Comparison of ENCODE assay signal across 13 cellular contexts in the genomic region with DNA sequence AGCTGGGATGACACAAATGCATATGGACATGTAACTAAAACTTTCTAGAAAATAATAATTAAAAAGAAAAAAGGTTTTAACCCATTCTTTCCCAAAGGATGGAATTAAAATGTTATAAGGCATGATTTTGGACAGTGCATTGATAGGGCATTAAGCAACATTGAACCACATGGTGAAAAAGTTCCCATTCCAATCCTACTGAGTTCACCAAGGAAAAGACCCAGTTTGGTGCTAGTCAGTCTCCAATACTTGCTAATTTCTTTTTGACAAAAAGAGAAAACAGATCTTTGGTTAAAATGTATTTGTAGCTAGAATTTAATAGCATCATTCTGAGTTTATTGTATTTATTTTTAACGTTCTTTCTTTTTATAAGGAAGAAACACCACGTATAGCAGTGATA. TPM values are rescaled to one million over a fixed set of nuclear protein-coding genes. Genes with fewer than 3 reads are reported as not detected.
"Had no signal": no experiment of that assay in that cellular context is flagged by ENCODE, and none has a peak within 500 bp of the region (broad histone marks: within the 10 kb centered on the region; RNA-seq: fewer than 3 reads in every experiment).

No MANE protein-coding gene starts in this region.

- H3K4me3 ChIP-seq: cardiac muscle cell had no signal

- H3K9me3 Mint-ChIP-seq: activated T-helper 1 cell treated with anti-CD3 and anti-CD28 coated beads, Interleukin-12 subunit alpha, Interleukin-12 subunit beta, Interleukin-2, Interleukin-4 antibody, amounts not matched to agents 30 ng/mL and 10 ng/mL and 1 ng/mL, durations not matched to agents 14 hours and 24 hours and 36 hours had no signal

- H3K36me3 Mint-ChIP-seq: T-cell had no signal

- DNase-seq: activated CD4-positive, alpha-beta T cell treated with anti-CD3 and anti-CD28 coated beads for 4 hours; activated CD8-positive, alpha-beta memory T cell treated with anti-CD3 and anti-CD28 coated beads, Interleukin-2, amount 50 U/mL, for 4 hours; activated CD8-positive, alpha-beta T cell treated with anti-CD3 and anti-CD28 coated beads for 36 hours; activated naive CD4-positive, alpha-beta T cell treated with anti-CD3 and anti-CD28 coated beads for 36 hours; effector CD8-positive, alpha-beta T cell; hippocampal formation; naive thymus-derived CD8-positive, alpha-beta T cell; stimulated activated CD4-positive, alpha-beta T cell treated with anti-CD3 and anti-CD28 coated beads, Interleukin-12 subunit alpha, Interleukin-12 subunit beta, amount 100 ng/mL, for 4 hours; T-cell had no signal

- ATAC-seq: gastroesophageal sphincter had no signal

- H3K27me3 ChIP-seq: cardiac muscle cell, gastroesophageal sphincter had no signal

- H3K27ac ChIP-seq: VCaP had no signal

- H3K27ac Mint-ChIP-seq: activated T-helper 1 cell treated with anti-CD3 and anti-CD28 coated beads, Interleukin-12 subunit alpha, Interleukin-12 subunit beta, Interleukin-2, Interleukin-4 antibody, amounts not matched to agents 30 ng/mL and 10 ng/mL and 1 ng/mL, durations not matched to agents 14 hours and 24 hours and 36 hours had no signal

RNA-seq across cellular contexts. Expression of a gene that starts 28.1 kb away (rescaled TPM):
- total RNA-seq: activated CD8-positive, alpha-beta T cell treated with anti-CD3 and anti-CD28 coated beads for 36 hours; activated naive CD4-positive, alpha-beta T cell treated with anti-CD3 and anti-CD28 coated beads for 36 hours; activated T-helper 1 cell treated with anti-CD3 and anti-CD28 coated beads, Interleukin-12 subunit alpha, Interleukin-12 subunit beta, Interleukin-2, Interleukin-4 antibody, amounts not matched to agents 30 ng/mL and 10 ng/mL and 1 ng/mL, durations not matched to agents 14 hours and 24 hours and 36 hours; naive thymus-derived CD8-positive, alpha-beta T cell had no signal
